ENCODE assay signal across 10 cellular contexts in genomic region chr7:105769951-105770628, GRCh38.
DNase-seq lines count a peak whose midpoint lies in the region; ATAC-seq, FAIRE-seq and TF ChIP-seq lines count a peak whose summit lies in the region.
"Had no signal": no experiment of that assay in that cellular context is flagged by ENCODE, and none has a peak within 500 bp of the region (broad histone marks: within the 10 kb centered on the region; RNA-seq: fewer than 3 reads in every experiment).

No MANE protein-coding gene starts in this region.

- no peak for TF ChIP-seq RAD21 in GM12878 (IDR thresholded peaks at IDR 0.05; ENCODE audit: insufficient read depth, low read depth, low read length)

- no peak for TF ChIP-seq EP300 in GM12878 (IDR thresholded peaks at IDR 0.05; ENCODE audit: borderline replicate concordance in 1 of 2, control insufficient read depth in 1 of 2, low read depth in 2 of 2, low read length in 2 of 2)

- no peaks in the 10 kb centered on the region for H3K27me3 Mint-ChIP-seq in nephron (ENCODE audit: low read depth)

- no peak overlapping the region for H3K4me2 ChIP-seq in GM12878 (ENCODE audit: control insufficient read depth, insufficient read depth)

- TF ChIP-seq POLR2A in GM12878 (IDR thresholded peaks at IDR 0.05; ENCODE audit: low read depth, low read length): no peak

- H3K36me3 ChIP-seq in GM12878 (ENCODE audit: control insufficient read depth in 2 of 2, insufficient read depth in 2 of 2, low read length in 1 of 2): no peaks in the 10 kb centered on the region
- H3K36me3 ChIP-seq: cardiac muscle cell had no signal

- 6% methylated on average over 8 of the region's 8 CpGs for WGBS in GM12878 (ENCODE audit: insufficient coverage, insufficient replicate concordance, low lambda C conversion rate, missing lambda C conversion rate)

- peaks cover 0 to 8% of the 10 kb centered on the region in 2 experiments; a peak in 2 of 4 replicates for H3K27me3 ChIP-seq in GM12878 (replicated peaks in 1 of 2; ENCODE audit: control insufficient read depth in 2 of 2, insufficient read depth in 2 of 2, low read length in 1 of 2)
- H3K27me3 ChIP-seq: cardiac muscle cell had no signal

- no peaks in the 10 kb centered on the region for H3K79me2 ChIP-seq in GM12878 (ENCODE audit: control insufficient read depth, insufficient read depth, low read length)

- BruUV-seq in GM12878 (replicated peaks; lab: Mats Ljungman, UMichigan): no TSS peak

- no peaks in the 10 kb centered on the region for H3K9me3 ChIP-seq in GM12878 (replicated peaks; ENCODE audit: control insufficient read depth, insufficient read depth, low read length)

- no peak for FAIRE-seq in GM12878 (lab: Jason Lieb, UNC)

- peaks cover 8% of the 10 kb centered on the region for H3K9me3 Mint-ChIP-seq in nephron

- in situ Hi-C loops in GM12878 (cut with MboI): loop anchor here (10.0 kb wide), 1 partner anchor 245 kb away; no protein-coding TSS in a partner anchor

- H3K27ac Mint-ChIP-seq in nephron: peak overlapping the region; percentile 26 to 88 (median 73)

- SMC1A ChIA-PET in GM12878 (lab: Charles Lee; ENCODE audit: uncharacterized antibody, unreplicated experiment): interaction anchor here (0.8 to 12.5 kb wide), 10 partner anchors 9 to 157 kb away, joined by 3 to 182 read pairs (median 4); no protein-coding TSS in a partner anchor

- peaks cover 22% of the 10 kb centered on the region for H3K4me1 ChIP-seq in GM12878 (ENCODE audit: control insufficient read depth, insufficient read depth, low read length)

- POLR2A ChIA-PET in GM12878 (lab: Charles Lee): interaction anchor here (1.5 to 1.8 kb wide), 2 partner anchors 19 to 37 kb away, joined by 5 to 6 read pairs; no protein-coding TSS in a partner anchor

- peak overlapping the region in 1 of 3 experiments; percentile 45 for H3K4me3 Mint-ChIP-seq in nephron

- intact Hi-C loops in GM12878 (cut with micrococcal nuclease; ENCODE audit: unreplicated experiment): no loop called here
- intact Hi-C loops in posterior vena cava (cut with DNase I): loop anchor here in 1 of 2 donors (10.0 kb wide), 2 partner anchors 235 to 385 kb away; no protein-coding TSS in a partner anchor

- H3K4me3 ChIP-seq in GM12878: no peak overlapping the region
- H3K4me3 ChIP-seq: cardiac muscle cell had no signal

- H3K9ac ChIP-seq in GM12878 (ENCODE audit: control insufficient read depth, insufficient read depth, low read length): no peak overlapping the region

- H4K20me1 ChIP-seq in GM12878 (ENCODE audit: control insufficient read depth, insufficient read depth): no peaks in the 10 kb centered on the region

- H3K27ac ChIP-seq in GM12878 (ENCODE audit: control insufficient read depth, insufficient read depth): no peak overlapping the region
- H3K27ac ChIP-seq: cardiac muscle cell had no signal

- ATAC-seq in GM12878 (peak; percentile 70), GM18858 (IDR thresholded peaks at IDR 0.05; ENCODE audit: unreplicated experiment) (no peak), GM18502 (IDR thresholded peaks at IDR 0.05; ENCODE audit: poor library complexity, unreplicated experiment) (no peak)

- RAD21 ChIA-PET in GM12878 (lab: Charles Lee; ENCODE audit: unreplicated experiment): interaction anchor here (0.5 to 8.7 kb wide), 9 partner anchors 9 to 286 kb away, joined by 3 to 99 read pairs (median 3); no protein-coding TSS in a partner anchor

- no peak overlapping the region for H2AFZ ChIP-seq in GM12878 (ENCODE audit: control insufficient read depth, low read depth, low read length)

- peaks cover 30% of the 10 kb centered on the region for H3K36me3 Mint-ChIP-seq in nephron (ENCODE audit: low read depth)

- peak in 1 of 3 experiments; percentile 4; a peak in 1 of 6 replicates for TF ChIP-seq CTCF in GM12878 (IDR thresholded peaks at IDR 0.05 in 2 of 3, conservative IDR thresholded peaks at IDR 0.05 in 1 of 3; ENCODE audit: control insufficient read depth in 2 of 3, extremely low read depth in 1 of 3, insufficient read depth in 1 of 3, low read depth in 3 of 3, low read length in 3 of 3)
- no peak for TF ChIP-seq CTCF in nephron (IDR thresholded peaks at IDR 0.05; ENCODE audit: unreplicated experiment in 3 of 3)

- DNase-seq in EH (ENCODE audit: low read depth): peak; percentile 73
- peak; percentile 35 for DNase-seq in HT1080 (ENCODE audit: low read depth)
- DNase-seq in GM12878 (ENCODE audit: low read depth, low spot score): no peak
- DNase-seq in posterior vena cava (ENCODE audit: low spot score): no peak
- DNase-seq: NCI-H446 treated with DMSO at 0.1 percent for 48 hours, posterior cingulate gyrus had no signal

- H3K4me1 Mint-ChIP-seq in nephron: peaks cover 72% of the 10 kb centered on the region

- CTCF ChIA-PET in GM12878 (lab: Yijun Ruan, JAX): interaction anchor here (0.9 to 4.4 kb wide), 10 partner anchors 9 to 384 kb away, joined by 3 to 47 read pairs (median 4); no protein-coding TSS in a partner anchor

TF ChIP-seq in GM12878, 131 proteins besides CTCF, POLR2A, EP300 and RAD21:
- TF ChIP-seq IKZF1 (conservative IDR thresholded peaks at IDR 0.05) (no peak), PML (IDR thresholded peaks at IDR 0.05; ENCODE audit: low read length) (no peak), BHLHE40 (IDR thresholded peaks at IDR 0.05; ENCODE audit: borderline replicate concordance in 1 of 2, low read depth in 2 of 2, low read length in 1 of 2) (peak; percentile 25 to 57; a peak in 2 of 4 replicates), ZNF274 (IDR thresholded peaks at IDR 0.05; ENCODE audit: insufficient read depth, insufficient read length) (no peak), LARP7 (IDR thresholded peaks at IDR 0.05) (no peak), CREM (IDR thresholded peaks at IDR 0.05; ENCODE audit: low read depth) (0 out of 2 replicates have a peak, but pooled peaks have one; percentile 12), ZNF687 (IDR thresholded peaks at IDR 0.05) (peak; percentile 17; the same call in 1 of the 2 replicates), BCL3 (IDR thresholded peaks at IDR 0.05; ENCODE audit: borderline replicate concordance, insufficient read depth, low read depth, low read length, poor library complexity, severe bottlenecking) (no peak), MEF2B (IDR thresholded peaks at IDR 0.05; ENCODE audit: partially characterized antibody, poor library complexity, severe bottlenecking) (peak; percentile 23), POU2F2 (IDR thresholded peaks at IDR 0.05; ENCODE audit: borderline replicate concordance, low read depth, low read length) (0 out of 3 replicates have a peak, but pooled peaks have one; percentile 8)

Comparison
In these comparisons a context has a peak if more than half of its experiments do, and no peak if none do; other contexts are left out.
1. DNase-seq: peak in EH (single experiment) and HT1080 (single experiment); none in GM12878 (single experiment) and posterior vena cava (single experiment).